Comparison of ENCODE assay signal across 9 cellular contexts in the genomic region with DNA sequence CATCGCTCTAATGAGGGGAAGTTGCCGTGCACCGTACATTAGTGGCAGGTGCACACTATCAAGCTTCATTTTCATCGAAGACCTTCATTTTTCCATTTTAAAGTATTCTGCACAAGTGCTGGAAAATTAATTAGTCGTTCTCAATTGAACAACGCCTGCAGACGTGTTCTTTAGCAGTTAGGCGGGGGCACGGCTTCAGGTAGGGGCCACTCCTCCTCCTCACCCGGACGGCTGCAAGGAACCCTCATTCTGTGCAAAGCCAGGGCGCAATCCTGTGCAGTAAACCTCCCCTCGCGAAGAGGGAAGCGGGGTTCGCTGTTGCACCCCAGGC. TPM values are rescaled to one million over a fixed set of nuclear protein-coding genes. Genes with fewer than 3 reads are reported as not detected.
DNase-seq lines count a peak whose midpoint lies in the region; ATAC-seq and TF ChIP-seq lines count a peak whose summit lies in the region.
"Had no signal": no experiment of that assay in that cellular context is flagged by ENCODE, and none has a peak within 500 bp of the region (broad histone marks: within the 10 kb centered on the region; RNA-seq: fewer than 3 reads in every experiment).

No MANE protein-coding gene starts in this region.

- H3K27me3 Mint-ChIP-seq in CD4-positive, alpha-beta T cell, result peaks cover 68% of the 10 kb centered on the region
- no peaks in the 10 kb centered on the region for H3K27me3 Mint-ChIP-seq in osteocyte (ENCODE audit: unreplicated experiment)
- H3K27me3 Mint-ChIP-seq in activated naive CD4-positive, alpha-beta T cell treated with anti-CD3 and anti-CD28 coated beads for 36 hours (ENCODE audit: low read depth), result peaks cover 26% of the 10 kb centered on the region

- H3K36me3 Mint-ChIP-seq in CD4-positive, alpha-beta T cell (ENCODE audit: low read depth), result no peaks in the 10 kb centered on the region
- no peaks in the 10 kb centered on the region for H3K36me3 Mint-ChIP-seq in osteocyte (ENCODE audit: unreplicated experiment)
- H3K36me3 Mint-ChIP-seq in activated naive CD4-positive, alpha-beta T cell treated with anti-CD3 and anti-CD28 coated beads for 36 hours (ENCODE audit: low read depth), result no peaks in the 10 kb centered on the region
- H3K36me3 Mint-ChIP-seq: activated naive CD4-positive, alpha-beta T cell treated with anti-CD3 and anti-CD28 coated beads, Interleukin-2, amount 10 ng/mL, durations not matched to agents 7 days and 5 days had no signal

- H3K27ac Mint-ChIP-seq in CD4-positive, alpha-beta T cell, result no peak overlapping the region
- H3K27ac Mint-ChIP-seq in osteocyte (ENCODE audit: unreplicated experiment), result no peak overlapping the region
- H3K27ac Mint-ChIP-seq in activated naive CD4-positive, alpha-beta T cell treated with anti-CD3 and anti-CD28 coated beads for 36 hours, result no peak overlapping the region
- H3K27ac Mint-ChIP-seq: activated naive CD4-positive, alpha-beta T cell treated with anti-CD3 and anti-CD28 coated beads, Interleukin-2, amount 10 ng/mL, durations not matched to agents 7 days and 5 days had no signal

- H3K9me3 ChIP-seq in CD4-positive, alpha-beta T cell (ENCODE audit: control insufficient read depth, low read length), result no peaks in the 10 kb centered on the region
- no peaks in the 10 kb centered on the region for H3K9me3 ChIP-seq in esophagus (ENCODE audit: control insufficient read depth in 2 of 2, insufficient read depth in 1 of 2, low read depth in 1 of 2, low read length in 1 of 2)

- DNase-seq in CD4-positive, alpha-beta T cell, result no peak
- DNase-seq in NCI-H2171 treated with DMSO at 0.1 percent for 48 hours (lab: John Stamatoyannopoulos, UW), result peak; percentile 75
- no peak for DNase-seq in osteocyte (ENCODE audit: extremely low spot score, unreplicated experiment)
- no peak for DNase-seq in DMS53 (lab: John Stamatoyannopoulos, UW)
- DNase-seq in islet precursor cell, result no peak
- DNase-seq in activated naive CD4-positive, alpha-beta T cell treated with anti-CD3 and anti-CD28 coated beads for 36 hours, result no peak

- H3K27me3 ChIP-seq in CD4-positive, alpha-beta T cell (ENCODE audit: control insufficient read depth, insufficient read depth, low read length), result peaks cover 24% of the 10 kb centered on the region
- H3K27me3 ChIP-seq in esophagus (ENCODE audit: control insufficient read depth in 1 of 2, insufficient read depth in 2 of 2, low read length in 2 of 2), result no peaks in the 10 kb centered on the region

- H3K4me1 ChIP-seq in esophagus (ENCODE audit: control insufficient read depth in 2 of 2, insufficient read depth in 2 of 2, low read length in 1 of 2), result no peaks in the 10 kb centered on the region

- no peak for ATAC-seq in CD4-positive, alpha-beta T cell (ENCODE audit: poor library complexity)
- ATAC-seq in SK-N-SH treated with all-trans-retinoic acid at 6 μM for 48 hours, result no peak

- H3K4me3 Mint-ChIP-seq in CD4-positive, alpha-beta T cell, result peak overlapping the region; percentile 59
- H3K4me3 Mint-ChIP-seq in osteocyte (ENCODE audit: unreplicated experiment), result peak overlapping the region; percentile 47
- no peak overlapping the region for H3K4me3 Mint-ChIP-seq in activated naive CD4-positive, alpha-beta T cell treated with anti-CD3 and anti-CD28 coated beads for 36 hours

- no peak overlapping the region for H3K27ac ChIP-seq in CD4-positive, alpha-beta T cell (ENCODE audit: low read depth, low read length)
- H3K27ac ChIP-seq in esophagus (ENCODE audit: low read depth in 2 of 2, low read length in 1 of 2), result peak overlapping the region in 1 of 2 donors; percentile 69

- H3K36me3 ChIP-seq in esophagus (ENCODE audit: control insufficient read depth in 2 of 2, insufficient read depth in 2 of 2, low read length in 1 of 2), result no peaks in the 10 kb centered on the region

- CTCF ChIA-PET in CD4-positive, alpha-beta T cell (lab: Charles Lee), result interaction anchor here (0.5 to 2.4 kb wide), 10 partner anchors 8 to 183 kb away, joined by 3 to 12 read pairs (median 3); no protein-coding TSS in a partner anchor
- CTCF ChIA-PET in activated naive CD4-positive, alpha-beta T cell treated with anti-CD3 and anti-CD28 coated beads for 36 hours (lab: Charles Lee), result interaction anchor here (0.6 to 2.8 kb wide), 17 partner anchors 9 to 1185 kb away, joined by 3 to 14 read pairs (median 4); no protein-coding TSS in a partner anchor

- intact Hi-C loops in CD4-positive, alpha-beta T cell (cut with DNase I, micrococcal nuclease), result loop anchor here (5.0 to 10.0 kb wide), 5 partner anchors 35 to 1070 kb away; no protein-coding TSS in a partner anchor
- intact Hi-C loops in activated naive CD4-positive, alpha-beta T cell treated with anti-CD3 and anti-CD28 coated beads for 36 hours (cut with micrococcal nuclease), result loop anchor here (1.0 to 10.0 kb wide), 8 partner anchors 63 to 1071 kb away; no protein-coding TSS in a partner anchor

- POLR2A ChIA-PET in CD4-positive, alpha-beta T cell (lab: Charles Lee), result interaction anchor here (0.6 to 1.2 kb wide), 3 partner anchors 9 to 35 kb away, joined by 3 to 4 read pairs (median 3); no protein-coding TSS in a partner anchor

- WGBS in esophagus, 2 donors, result 29 to 30% methylated on average over 16 of the region's 16 CpGs

- peak overlapping the region; percentile 67 for H3K4me3 ChIP-seq in esophagus (ENCODE audit: low read depth in 1 of 2, low read length in 2 of 2)

- H3K9me3 Mint-ChIP-seq in CD4-positive, alpha-beta T cell, result no peaks in the 10 kb centered on the region
- H3K9me3 Mint-ChIP-seq in osteocyte (ENCODE audit: unreplicated experiment), result no peaks in the 10 kb centered on the region
- H3K9me3 Mint-ChIP-seq in activated naive CD4-positive, alpha-beta T cell treated with anti-CD3 and anti-CD28 coated beads for 36 hours, result no peaks in the 10 kb centered on the region
- H3K9me3 Mint-ChIP-seq: activated naive CD4-positive, alpha-beta T cell treated with anti-CD3 and anti-CD28 coated beads, Interleukin-2, amount 10 ng/mL, durations not matched to agents 7 days and 5 days had no signal

- H3K4me1 Mint-ChIP-seq in CD4-positive, alpha-beta T cell (ENCODE audit: low read depth), result peaks cover 5% of the 10 kb centered on the region
- H3K4me1 Mint-ChIP-seq in osteocyte (ENCODE audit: unreplicated experiment), result peaks cover 5% of the 10 kb centered on the region
- peaks cover 5% of the 10 kb centered on the region for H3K4me1 Mint-ChIP-seq in activated naive CD4-positive, alpha-beta T cell treated with anti-CD3 and anti-CD28 coated beads for 36 hours (ENCODE audit: low read depth)
- H3K4me1 Mint-ChIP-seq: activated naive CD4-positive, alpha-beta T cell treated with anti-CD3 and anti-CD28 coated beads, Interleukin-2, amount 10 ng/mL, durations not matched to agents 7 days and 5 days had no signal

- no peak for TF ChIP-seq CTCF in CD4-positive, alpha-beta T cell (IDR thresholded peaks at IDR 0.05)
- TF ChIP-seq CTCF in osteocyte (IDR thresholded peaks at IDR 0.05), result no peak

TF ChIP-seq in SK-N-SH treated with all-trans-retinoic acid at 6 μM for 48 hours, 23 proteins besides CTCF, POLR2A, EP300 and RAD21:
- TF ChIP-seq ZC3H10 (CRISPR knock-in tag; IDR thresholded peaks at IDR 0.05), result no peak
- no peak for TF ChIP-seq TOX (CRISPR knock-in tag; IDR thresholded peaks at IDR 0.05; ENCODE audit: borderline replicate concordance)
- no peak for TF ChIP-seq ESRRG (CRISPR knock-in tag; IDR thresholded peaks at IDR 0.05)
- TF ChIP-seq PPARA (CRISPR knock-in tag; IDR thresholded peaks at IDR 0.05; ENCODE audit: borderline replicate concordance), result no peak
- no peak for TF ChIP-seq TCF4 (CRISPR knock-in tag; IDR thresholded peaks at IDR 0.05; ENCODE audit: borderline replicate concordance)
- TF ChIP-seq, protein P1, sequence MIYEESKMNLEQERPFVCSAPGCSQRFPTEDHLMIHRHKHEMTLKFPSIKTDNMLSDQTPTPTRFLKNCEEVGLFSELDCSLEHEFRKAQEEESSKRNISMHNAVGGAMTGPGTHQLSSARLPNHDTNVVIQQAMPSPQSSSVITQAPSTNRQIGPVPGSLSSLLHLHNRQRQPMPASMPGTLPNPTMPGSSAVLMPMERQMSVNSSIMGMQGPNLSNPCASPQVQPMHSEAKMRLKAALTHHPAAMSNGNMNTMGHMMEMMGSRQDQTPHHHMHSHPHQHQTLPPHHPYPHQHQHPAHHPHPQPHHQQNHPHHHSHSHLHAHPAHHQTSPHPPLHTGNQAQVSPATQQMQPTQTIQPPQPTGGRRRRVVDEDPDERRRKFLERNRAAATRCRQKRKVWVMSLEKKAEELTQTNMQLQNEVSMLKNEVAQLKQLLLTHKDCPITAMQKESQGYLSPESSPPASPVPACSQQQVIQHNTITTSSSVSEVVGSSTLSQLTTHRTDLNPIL (CRISPR knock-in tag; IDR thresholded peaks at IDR 0.05; ENCODE audit: low read depth), result no peak
- TF ChIP-seq, protein P2, sequence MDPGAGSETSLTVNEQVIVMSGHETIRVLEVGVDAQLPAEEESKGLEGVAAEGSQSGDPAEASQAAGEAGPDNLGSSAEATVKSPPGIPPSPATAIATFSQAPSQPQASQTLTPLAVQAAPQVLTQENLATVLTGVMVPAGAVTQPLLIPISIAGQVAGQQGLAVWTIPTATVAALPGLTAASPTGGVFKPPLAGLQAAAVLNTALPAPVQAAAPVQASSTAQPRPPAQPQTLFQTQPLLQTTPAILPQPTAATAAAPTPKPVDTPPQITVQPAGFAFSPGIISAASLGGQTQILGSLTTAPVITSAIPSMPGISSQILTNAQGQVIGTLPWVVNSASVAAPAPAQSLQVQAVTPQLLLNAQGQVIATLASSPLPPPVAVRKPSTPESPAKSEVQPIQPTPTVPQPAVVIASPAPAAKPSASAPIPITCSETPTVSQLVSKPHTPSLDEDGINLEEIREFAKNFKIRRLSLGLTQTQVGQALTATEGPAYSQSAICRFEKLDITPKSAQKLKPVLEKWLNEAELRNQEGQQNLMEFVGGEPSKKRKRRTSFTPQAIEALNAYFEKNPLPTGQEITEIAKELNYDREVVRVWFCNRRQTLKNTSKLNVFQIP (CRISPR knock-in tag; IDR thresholded peaks at IDR 0.05; ENCODE audit: borderline replicate concordance, low read depth), result no peak
- TF ChIP-seq GLIS3 (CRISPR knock-in tag; IDR thresholded peaks at IDR 0.05), result no peak
- no peak for TF ChIP-seq ZNF565 (CRISPR knock-in tag; conservative IDR thresholded peaks at IDR 0.05; ENCODE audit: low read depth)
- no peak for TF ChIP-seq ARNTL (CRISPR knock-in tag; IDR thresholded peaks at IDR 0.05; ENCODE audit: borderline replicate concordance, low read depth)
- no peak for TF ChIP-seq CSDC2 (CRISPR knock-in tag; IDR thresholded peaks at IDR 0.05)
- TF ChIP-seq ZNF8 (CRISPR knock-in tag; IDR thresholded peaks at IDR 0.05), result no peak
- no peak for TF ChIP-seq RARB (CRISPR knock-in tag; IDR thresholded peaks at IDR 0.05)
- no peak for TF ChIP-seq BACH2 (CRISPR knock-in tag; IDR thresholded peaks at IDR 0.05; ENCODE audit: borderline replicate concordance)

RNA-seq across cellular contexts. Expression of a gene that starts 39.7 kb away (rescaled TPM):
- total RNA-seq in CD4-positive, alpha-beta T cell, result 1 to 10 TPM; 4.8 to 5.9 TPM
- 10 to 100 TPM in 1 of 2 donors, 1 to 10 TPM in 1; 9.0 to 11.0 TPM for polyA plus RNA-seq in esophagus
- total RNA-seq in osteocyte, result 43.3 and 46.7 TPM in 2 replicates
- 1 to 10 TPM in 1 of 2 experiments, under 1 TPM in 1; 0.98 to 1.1 TPM for total RNA-seq in activated naive CD4-positive, alpha-beta T cell treated with anti-CD3 and anti-CD28 coated beads for 36 hours
